In genomic region chr14:61512508-61512907, GRCh38 we compare ENCODE assay signal across 12 cellular contexts.
DNase-seq lines count a peak whose midpoint lies in the region; ATAC-seq and TF ChIP-seq lines count a peak whose summit lies in the region.
"Had no signal": no experiment of that assay in that cellular context is flagged by ENCODE, and none has a peak within 500 bp of the region (broad histone marks: within the 10 kb centered on the region; RNA-seq: fewer than 3 reads in every experiment).

No MANE protein-coding gene starts in this region.

- no peaks in the 10 kb centered on the region for H3K79me2 ChIP-seq in hepatocyte

- intact Hi-C loops in adrenal gland (cut with DNase I) (no loop called here), upper lobe of right lung (cut with DNase I) (no loop called here)

- no peak for DNase-seq in activated naive CD4-positive, alpha-beta T cell treated with anti-CD3 and anti-CD28 coated beads, Interleukin-2, amount 50 U/mL, for 72 hours (ENCODE audit: low spot score in 2 of 2)
- DNase-seq in activated naive CD4-positive, alpha-beta T cell (lab: John Stamatoyannopoulos, UW): no peak
- DNase-seq in adrenal gland: no peak
- DNase-seq in hepatocyte (ENCODE audit: low spot score): no peak
- no peak for DNase-seq in upper lobe of right lung
- no peak for DNase-seq in superior temporal gyrus (ENCODE audit: extremely low spot score)
- DNase-seq in NCI-H1417 (lab: John Stamatoyannopoulos, UW): no peak
- no peak for DNase-seq in stimulated activated CD8-positive, alpha-beta memory T cell treated with anti-CD3 and anti-CD28 coated beads, Interleukin-4, amount 100 ng/mL, for 48 hours
- DNase-seq: effector memory CD4-positive, alpha-beta T cell; NK-92 treated with Interleukin-12 subunit alpha and Interleukin-12 subunit beta, amount 100 ng/mL, for 24 hours; stimulated activated CD4-positive, alpha-beta T cell treated with anti-CD3 and anti-CD28 coated beads, Interleukin-4, amount 100 ng/mL, for 1 hour had no signal

- TF ChIP-seq CTCF in adrenal gland (IDR thresholded peaks at IDR 0.05) (no peak), hepatocyte (IDR thresholded peaks at IDR 0.05; ENCODE audit: poor library complexity) (no peak), upper lobe of right lung (IDR thresholded peaks at IDR 0.05) (no peak)

- TF ChIP-seq POLR2A in adrenal gland (IDR thresholded peaks at IDR 0.05): no peak

- ATAC-seq in activated naive CD4-positive, alpha-beta T cell treated with anti-CD3 and anti-CD28 coated beads, Interleukin-2, amount 50 U/mL, for 72 hours: peak in 1 of 2 donors; percentile 19
- no peak for ATAC-seq in upper lobe of right lung

- H3K27ac ChIP-seq in adrenal gland (peak overlapping the region; percentile 52 to 89 (median 74)), hepatocyte (peak overlapping the region; percentile 62), upper lobe of right lung (peak overlapping the region; percentile 21)
- H3K27ac ChIP-seq: BLaER1 had no signal

- H3K9me3 ChIP-seq in adrenal gland (replicated peaks in 1 of 3) (no peaks in the 10 kb centered on the region), hepatocyte (ENCODE audit: low read depth) (no peaks in the 10 kb centered on the region), upper lobe of right lung (no peaks in the 10 kb centered on the region)
- H3K9me3 ChIP-seq: BLaER1 had no signal

- H3K36me3 ChIP-seq in adrenal gland (replicated peaks in 1 of 2): no peaks in the 10 kb centered on the region
- H3K36me3 ChIP-seq in hepatocyte (replicated peaks; ENCODE audit: insufficient read depth, low read depth): no peaks in the 10 kb centered on the region
- no peaks in the 10 kb centered on the region for H3K36me3 ChIP-seq in upper lobe of right lung

- no peaks in the 10 kb centered on the region for H4K20me1 ChIP-seq in hepatocyte (ENCODE audit: insufficient read depth, poor library complexity, severe bottlenecking)
- H4K20me1 ChIP-seq: BLaER1 had no signal

- H3K4me3 ChIP-seq in adrenal gland (peak overlapping the region in 1 of 4 donors; percentile 13), hepatocyte (no peak overlapping the region), upper lobe of right lung (no peak overlapping the region)
- H3K4me3 ChIP-seq: BLaER1 had no signal

- H3K4me1 ChIP-seq in adrenal gland (replicated peaks in 1 of 2) (peaks cover 40 to 65% of the 10 kb centered on the region in 2 donors), hepatocyte (ENCODE audit: insufficient read depth) (peaks cover 27% of the 10 kb centered on the region), upper lobe of right lung (peaks cover 49% of the 10 kb centered on the region)

- H3K27me3 ChIP-seq in adrenal gland: no peaks in the 10 kb centered on the region
- H3K27me3 ChIP-seq in hepatocyte: no peaks in the 10 kb centered on the region
- H3K27me3 ChIP-seq in upper lobe of right lung: no peaks in the 10 kb centered on the region
- H3K27me3 ChIP-seq: BLaER1 had no signal

- H3K36me3 Mint-ChIP-seq in activated naive CD4-positive, alpha-beta T cell treated with anti-CD3 and anti-CD28 coated beads, Interleukin-2, amount 50 U/mL, for 72 hours: peaks cover 21 to 40% of the 10 kb centered on the region in 2 donors

- H3K4me2 ChIP-seq in hepatocyte: peak overlapping the region; percentile 7

- no peak overlapping the region for H2AFZ ChIP-seq in hepatocyte

- H3K9me2 ChIP-seq in hepatocyte (replicated peaks; ENCODE audit: insufficient read depth): no peaks in the 10 kb centered on the region

- H3K9me3 Mint-ChIP-seq in activated naive CD4-positive, alpha-beta T cell treated with anti-CD3 and anti-CD28 coated beads, Interleukin-2, amount 50 U/mL, for 72 hours: no peaks in the 10 kb centered on the region

- peak overlapping the region; percentile 97 to 100 for H3K27ac Mint-ChIP-seq in activated naive CD4-positive, alpha-beta T cell treated with anti-CD3 and anti-CD28 coated beads, Interleukin-2, amount 50 U/mL, for 72 hours

Comparison
In these comparisons a context has a peak if more than half of its experiments do, and no peak if none do; other contexts are left out.
1. H3K27ac ChIP-seq: peak in every context shown above with its lines; median percentile 74 in adrenal gland; 62 in hepatocyte; 21 in upper lobe of right lung.